ENCODE assay signal across 12 cellular contexts in the genomic region with DNA sequence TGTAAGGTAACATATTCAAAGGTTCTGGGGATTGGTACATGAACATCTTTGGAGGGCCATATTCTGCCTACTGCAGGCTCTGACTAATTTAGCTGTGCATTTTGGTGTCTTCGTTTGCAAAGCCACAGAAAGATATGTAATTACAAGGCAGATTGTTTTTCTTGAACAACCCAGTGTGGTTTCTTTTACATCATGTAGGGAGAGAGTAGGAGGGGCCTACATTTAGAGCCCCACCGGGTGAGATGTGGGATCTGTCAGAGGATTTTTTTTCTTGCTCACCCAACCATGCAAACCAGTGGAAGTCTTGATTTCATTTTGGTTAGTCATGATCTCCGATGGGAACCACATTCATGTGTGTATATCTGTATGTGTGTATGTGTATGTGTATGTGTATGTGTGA.
DNase-seq lines count a peak whose midpoint lies in the region; ATAC-seq, FAIRE-seq and TF ChIP-seq lines count a peak whose summit lies in the region.
"Had no signal": no experiment of that assay in that cellular context is flagged by ENCODE, and none has a peak within 500 bp of the region (broad histone marks: within the 10 kb centered on the region; RNA-seq: fewer than 3 reads in every experiment).

No MANE protein-coding gene starts in this region.

- peak overlapping the region in 1 of 2 donors; percentile 17 for H3K27ac Mint-ChIP-seq in natural killer cell treated with Interleukin-12 subunit alpha and Interleukin-12 subunit beta and Interleukin-15 and Interleukin-18, amount 100 ng/mL, for 72 hours
- H3K27ac Mint-ChIP-seq in natural killer cell = no peak overlapping the region

- H3K4me3 ChIP-seq in SJCRH30 (no peak overlapping the region), gastrocnemius medialis (no peak overlapping the region), gastroesophageal sphincter (no peak overlapping the region)

- no peaks in the 10 kb centered on the region for H3K9me3 Mint-ChIP-seq in natural killer cell treated with Interleukin-12 subunit alpha and Interleukin-12 subunit beta and Interleukin-15 and Interleukin-18, amount 100 ng/mL, for 72 hours
- H3K9me3 Mint-ChIP-seq in natural killer cell = no peaks in the 10 kb centered on the region

- ATAC-seq in natural killer cell treated with Interleukin-12 subunit alpha and Interleukin-12 subunit beta and Interleukin-15 and Interleukin-18, amount 100 ng/mL, for 72 hours = peak; percentile 61 to 80
- ATAC-seq in natural killer cell = no peak
- peak; percentile 85 for ATAC-seq in HG02885 (IDR thresholded peaks at IDR 0.05; ENCODE audit: poor library complexity, unreplicated experiment)
- ATAC-seq in gastrocnemius medialis = no peak
- ATAC-seq in gastroesophageal sphincter = no peak

- no peaks in the 10 kb centered on the region for H3K36me3 Mint-ChIP-seq in natural killer cell treated with Interleukin-12 subunit alpha and Interleukin-12 subunit beta and Interleukin-15 and Interleukin-18, amount 100 ng/mL, for 72 hours
- no peaks in the 10 kb centered on the region for H3K36me3 Mint-ChIP-seq in natural killer cell

- H3K27me3 ChIP-seq in SJCRH30 (no peaks in the 10 kb centered on the region), gastrocnemius medialis (no peaks in the 10 kb centered on the region), gastroesophageal sphincter (no peaks in the 10 kb centered on the region)

- H3K36me3 ChIP-seq in SJCRH30 (no peaks in the 10 kb centered on the region), gastrocnemius medialis (no peaks in the 10 kb centered on the region), gastroesophageal sphincter (no peaks in the 10 kb centered on the region)
- H3K36me3 ChIP-seq: neutrophil had no signal

- intact Hi-C loops in natural killer cell (cut with micrococcal nuclease) (no loop called here), gastrocnemius medialis (cut with DNase I; ENCODE audit: low total_unique reads) (no loop called here)

- in situ Hi-C loops in gastrocnemius medialis (cut with MboI; ENCODE audit: low sequenced_read_pairs in 4 of 4) = no loop called here

- no peak for TF ChIP-seq EP300 in gastroesophageal sphincter (IDR thresholded peaks at IDR 0.05)

- no peak for DNase-seq in natural killer cell treated with Interleukin-12 subunit alpha and Interleukin-12 subunit beta and Interleukin-15 and Interleukin-18, amount 100 ng/mL, for 72 hours (ENCODE audit: low spot score)
- DNase-seq in natural killer cell = no peak
- peak; percentile 75 for DNase-seq in RCC 7860 (ENCODE audit: low spot score)
- no peak for DNase-seq in DMS114 treated with DMSO at 0.1 percent for 48 hours (lab: John Stamatoyannopoulos, UW; ENCODE audit: unreplicated experiment)
- DNase-seq in SJCRH30 = no peak
- no peak for DNase-seq in gastrocnemius medialis
- DNase-seq: cortex of kidney, NCI-H226, SW 1271 had no signal

- peaks cover 10 to 13% of the 10 kb centered on the region in 2 donors for H3K27me3 Mint-ChIP-seq in natural killer cell treated with Interleukin-12 subunit alpha and Interleukin-12 subunit beta and Interleukin-15 and Interleukin-18, amount 100 ng/mL, for 72 hours
- H3K27me3 Mint-ChIP-seq in natural killer cell (ENCODE audit: low read depth in 2 of 2) = peaks cover under 1 to 7% of the 10 kb centered on the region in 2 donors

- H3K27ac ChIP-seq in SJCRH30 = no peak overlapping the region
- no peak overlapping the region for H3K27ac ChIP-seq in gastrocnemius medialis
- H3K27ac ChIP-seq in gastroesophageal sphincter = no peak overlapping the region
- H3K27ac ChIP-seq: neutrophil had no signal

- TF ChIP-seq CTCF in natural killer cell (IDR thresholded peaks at IDR 0.05) (no peak), gastrocnemius medialis (IDR thresholded peaks at IDR 0.05 in 4 of 5, conservative IDR thresholded peaks at IDR 0.05 in 1 of 5) (no peak), gastroesophageal sphincter (IDR thresholded peaks at IDR 0.05) (no peak)

- H3K9me3 ChIP-seq in SJCRH30 (replicated peaks) (no peaks in the 10 kb centered on the region), gastrocnemius medialis (no peaks in the 10 kb centered on the region), gastroesophageal sphincter (no peaks in the 10 kb centered on the region)
- H3K9me3 ChIP-seq: neutrophil had no signal

- FAIRE-seq in RCC 7860 (lab: Jason Lieb, UNC) = peak; percentile 91

- no peaks in the 10 kb centered on the region for H3K4me1 ChIP-seq in SJCRH30
- no peaks in the 10 kb centered on the region for H3K4me1 ChIP-seq in gastrocnemius medialis
- H3K4me1 ChIP-seq in gastroesophageal sphincter = no peaks in the 10 kb centered on the region

- 52 to 70% methylated on average over 2 of the region's 3 CpGs for WGBS in gastroesophageal sphincter (ENCODE audit: low coverage in 1 of 2), 2 donors

- H3K4me1 Mint-ChIP-seq in natural killer cell treated with Interleukin-12 subunit alpha and Interleukin-12 subunit beta and Interleukin-15 and Interleukin-18, amount 100 ng/mL, for 72 hours (ENCODE audit: low read depth in 2 of 2) = peaks cover 6 to 15% of the 10 kb centered on the region in 2 donors
- no peaks in the 10 kb centered on the region for H3K4me1 Mint-ChIP-seq in natural killer cell

- peak overlapping the region; percentile 31 for H3K4me3 Mint-ChIP-seq in natural killer cell treated with Interleukin-12 subunit alpha and Interleukin-12 subunit beta and Interleukin-15 and Interleukin-18, amount 100 ng/mL, for 72 hours
- no peak overlapping the region for H3K4me3 Mint-ChIP-seq in natural killer cell

- no peak for TF ChIP-seq POLR2A in gastrocnemius medialis (IDR thresholded peaks at IDR 0.05)
- no peak for TF ChIP-seq POLR2A in gastroesophageal sphincter (IDR thresholded peaks at IDR 0.05)

Comparison
In these comparisons a context has a peak if more than half of its experiments do, and no peak if none do; other contexts are left out.
1. ATAC-seq: peak in natural killer cell treated with Interleukin-12 subunit alpha and Interleukin-12 subunit beta and Interleukin-15 and Interleukin-18, amount 100 ng/mL, for 72 hours (2 of 2) and HG02885 (single experiment); none in natural killer cell (0 of 3), gastrocnemius medialis (0 of 2) and gastroesophageal sphincter (single experiment).